23 cellular contexts compared by ENCODE assay signal in the genomic region with DNA sequence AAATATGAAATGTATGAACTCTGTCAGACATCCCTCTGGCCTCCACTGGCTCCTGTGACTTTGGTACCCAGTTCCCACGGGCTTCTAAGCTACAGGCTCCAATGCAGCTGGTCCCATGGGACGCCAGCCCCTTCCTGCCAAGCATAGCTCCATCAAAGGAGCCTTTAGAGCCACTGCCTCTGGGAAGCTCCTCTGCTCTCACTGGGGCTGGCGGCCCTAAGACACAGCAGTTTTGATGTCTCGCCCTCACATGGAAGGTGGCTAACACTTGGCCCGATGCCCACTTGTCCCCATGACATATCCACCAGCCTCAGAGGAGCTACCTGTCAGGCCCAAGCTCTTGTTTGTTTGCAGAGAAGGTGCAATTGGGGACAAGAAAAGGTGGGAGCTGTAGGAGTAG.
"Had no signal": no experiment of that assay in that cellular context is flagged by ENCODE, and none has a peak within 500 bp of the region (broad histone marks: within the 10 kb centered on the region; RNA-seq: fewer than 3 reads in every experiment).

No MANE protein-coding gene starts in this region.

- H3K4me1 ChIP-seq: left ventricle myocardium inferior, parathyroid adenoma, psoas muscle, right lobe of liver, stomach, testis, tibial artery, upper lobe of right lung had no signal

- H3K9ac ChIP-seq: parathyroid adenoma had no signal

- H3K4me2 ChIP-seq: hepatocyte, smooth muscle cell had no signal

- H3K36me3 Mint-ChIP-seq: mesothelial cell of epicardium; naive thymus-derived CD4-positive, alpha-beta T cell; natural killer cell treated with Interleukin-12 subunit alpha and Interleukin-12 subunit beta and Interleukin-15 and Interleukin-18, amount 100 ng/mL, for 72 hours; stimulated activated naive B cell treated with anti-CD40 and anti-IgM and Interleukin-4, amounts not matched to agents 10 μg/mL and 1 μg/mL and 100 μg/mL, for 72 hours had no signal

- DNase-seq: islet precursor cell; left ventricle myocardium inferior; mesendoderm; naive thymus-derived CD4-positive, alpha-beta T cell; occipital lobe; psoas muscle; right lobe of liver; stimulated activated CD4-positive, alpha-beta T cell treated with anti-CD3 and anti-CD28 coated beads, Interleukin-2, amount 100 ng/mL, for 24 hours; stimulated activated CD4-positive, alpha-beta T cell treated with anti-CD3 and anti-CD28 coated beads, Interleukin-4, amount 100 ng/mL, for 1 hour; stimulated activated naive B cell treated with anti-CD40 and anti-IgM and Interleukin-4, amounts not matched to agents 10 μg/mL and 1 μg/mL and 100 μg/mL, for 72 hours; stimulated activated naive CD8-positive, alpha-beta T cell treated with anti-CD3 and anti-CD28 coated beads, Interleukin-15, Interleukin-2, amounts not matched to agents 100 U/mL and 50 U/mL, for 24 hours; stomach; testis; tibial artery; trophoblast cell; upper lobe of right lung had no signal

- H3K27ac Mint-ChIP-seq: mesothelial cell of epicardium; naive thymus-derived CD4-positive, alpha-beta T cell; natural killer cell treated with Interleukin-12 subunit alpha and Interleukin-12 subunit beta and Interleukin-15 and Interleukin-18, amount 100 ng/mL, for 72 hours; stimulated activated naive B cell treated with anti-CD40 and anti-IgM and Interleukin-4, amounts not matched to agents 10 μg/mL and 1 μg/mL and 100 μg/mL, for 72 hours had no signal

- H3K27me3 Mint-ChIP-seq: natural killer cell treated with Interleukin-12 subunit alpha and Interleukin-12 subunit beta and Interleukin-15 and Interleukin-18, amount 100 ng/mL, for 72 hours had no signal

- H3K79me2 ChIP-seq: hepatocyte, parathyroid adenoma had no signal

- H3K36me3 ChIP-seq: left ventricle myocardium inferior, neutrophil, right lobe of liver, stomach, tibial artery, upper lobe of right lung had no signal

- H3K4me3 Mint-ChIP-seq: mesothelial cell of epicardium; naive thymus-derived CD4-positive, alpha-beta T cell; natural killer cell treated with Interleukin-12 subunit alpha and Interleukin-12 subunit beta and Interleukin-15 and Interleukin-18, amount 100 ng/mL, for 72 hours; stimulated activated naive B cell treated with anti-CD40 and anti-IgM and Interleukin-4, amounts not matched to agents 10 μg/mL and 1 μg/mL and 100 μg/mL, for 72 hours had no signal

- H3K27ac ChIP-seq: hepatocyte, left ventricle myocardium inferior, neutrophil, parathyroid adenoma, psoas muscle, right lobe of liver, stomach, testis, tibial artery, upper lobe of right lung had no signal

- H3K4me1 Mint-ChIP-seq: stimulated activated naive B cell treated with anti-CD40 and anti-IgM and Interleukin-4, amounts not matched to agents 10 μg/mL and 1 μg/mL and 100 μg/mL, for 72 hours had no signal

- H3K4me3 ChIP-seq: hepatocyte, left ventricle myocardium inferior, lung, psoas muscle, right lobe of liver, smooth muscle cell, stomach, testis, tibial artery, upper lobe of right lung had no signal

- H3K9me3 ChIP-seq: neutrophil, right lobe of liver, testis, upper lobe of right lung had no signal

- H2AFZ ChIP-seq: hepatocyte, parathyroid adenoma had no signal

- H3K27me3 ChIP-seq: hepatocyte, neutrophil, right lobe of liver, stomach, testis, tibial artery, upper lobe of right lung had no signal

- ATAC-seq: naive thymus-derived CD4-positive, alpha-beta T cell; natural killer cell treated with Interleukin-12 subunit alpha and Interleukin-12 subunit beta and Interleukin-15 and Interleukin-18, amount 100 ng/mL, for 72 hours; psoas muscle; right lobe of liver; stimulated activated naive B cell treated with anti-CD40 and anti-IgM and Interleukin-4, amounts not matched to agents 10 μg/mL and 1 μg/mL and 100 μg/mL, for 72 hours; stimulated activated naive CD8-positive, alpha-beta T cell treated with anti-CD3 and anti-CD28 coated beads, Interleukin-15, Interleukin-2, amounts not matched to agents 100 U/mL and 50 U/mL, for 24 hours; upper lobe of right lung had no signal
